ENCODE assay signal across 8 cellular contexts in the genomic region with DNA sequence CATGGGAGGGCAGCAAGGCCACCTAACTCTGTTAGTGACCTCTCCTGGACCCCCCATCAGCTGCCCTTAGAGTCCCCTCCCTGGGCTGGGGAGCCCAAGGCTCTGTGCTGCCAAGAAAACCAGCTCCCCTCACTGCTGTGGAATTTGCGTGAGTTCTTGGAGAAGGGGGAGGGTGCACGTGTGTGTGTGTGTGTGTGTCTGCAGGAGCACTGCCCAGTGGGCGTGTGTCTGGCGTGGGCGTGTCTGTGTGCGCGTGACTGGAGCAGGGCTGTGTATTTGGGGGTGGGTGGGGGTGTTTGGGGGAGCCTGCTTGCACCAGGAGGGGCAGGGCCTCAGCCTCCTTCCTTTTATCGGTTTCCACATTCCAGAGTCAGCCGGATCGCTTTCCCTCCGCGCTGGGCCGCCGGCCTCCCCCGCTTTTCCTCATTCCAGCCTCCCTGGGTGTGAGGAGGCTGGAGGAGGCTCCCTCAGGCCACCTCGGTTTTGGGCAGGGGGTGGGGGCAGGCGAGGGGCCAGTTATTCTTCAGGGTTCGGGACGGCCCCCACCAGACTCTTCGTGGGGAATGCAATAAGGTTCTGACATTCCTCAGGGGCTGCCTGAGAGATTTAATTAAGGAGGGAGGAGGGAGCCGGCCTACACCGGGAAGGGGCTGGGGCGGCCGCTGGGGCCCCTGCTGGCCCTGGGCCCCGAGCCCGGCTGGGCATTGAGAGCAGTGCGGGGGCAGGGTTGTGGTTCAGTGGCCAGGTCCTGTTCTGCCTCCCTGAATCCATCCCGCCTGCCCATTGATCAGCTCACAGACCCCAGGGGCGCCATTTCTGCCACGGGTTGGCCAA.
A peak's percentile ranks its signal among the peaks of the same experiment; 100 is the strongest.
DNase-seq lines count a peak whose midpoint lies in the region; ATAC-seq and TF ChIP-seq lines count a peak whose summit lies in the region.

No MANE protein-coding gene starts in this region.

- H3K9me3 ChIP-seq in iPS-18c (ENCODE audit: control insufficient read depth, insufficient read depth, low read length), result no peaks in the 10 kb centered on the region

- DNase-seq in HFF-Myc (ENCODE audit: extremely low read depth, low read depth) (no peak), astrocyte of the spinal cord (ENCODE audit: low read depth, low spot score) (peak; percentile 85), NCI-H526 (lab: John Stamatoyannopoulos, UW) (no peak), SKM-1 (lab: John Stamatoyannopoulos, UW; ENCODE audit: unreplicated experiment) (no peak)
- DNase-seq in stimulated activated CD8-positive, alpha-beta memory T cell treated with anti-CD3 and anti-CD28 coated beads, Interleukin-4, amount 100 ng/mL, for 48 hours, result no peak

- H3K4me3 ChIP-seq in HFF-Myc (replicated peaks; ENCODE audit: low read depth, low read length) (peak overlapping the region; percentile 97), astrocyte of the spinal cord (ENCODE audit: low read depth, low read length) (peak overlapping the region; percentile 78), iPS-18c (ENCODE audit: insufficient read depth, low read depth, low read length) (peak overlapping the region; percentile 38), skin epidermis (peak overlapping the region; percentile 37 to 67 (median 58))

- no peak for TF ChIP-seq CTCF in HFF-Myc (IDR thresholded peaks at IDR 0.05; ENCODE audit: low read depth, low read length, missing control alignments)
- TF ChIP-seq CTCF in astrocyte of the spinal cord (IDR thresholded peaks at IDR 0.05; ENCODE audit: low read depth, low read length), result no peak

- in situ Hi-C loops in astrocyte of the spinal cord (cut with HindIII; ENCODE audit: low sequenced_read_pairs), result no loop called here

- H3K27ac ChIP-seq in skin epidermis, result peak overlapping the region; percentile 28 to 89 (median 78)

- no peak for ATAC-seq in HG03196 (IDR thresholded peaks at IDR 0.05; ENCODE audit: unreplicated experiment)

Comparison
In these comparisons a context has a peak if more than half of its experiments do, and no peak if none do; other contexts are left out.
1. H3K4me3 ChIP-seq: peak in every context shown above with its lines; median percentile 97 in HFF-Myc; 78 in astrocyte of the spinal cord; 58 in skin epidermis; 38 in iPS-18c.